8 cellular contexts compared by ENCODE assay signal in genomic region chr2:121648206-121648605, GRCh38. TPM values are rescaled to one million over a fixed set of nuclear protein-coding genes. Genes with fewer than 3 reads are reported as not detected.
DNase-seq lines count a peak whose midpoint lies in the region; ATAC-seq and TF ChIP-seq lines count a peak whose summit lies in the region.

No MANE protein-coding gene starts in this region.

- H3K36me3 ChIP-seq in heart left ventricle (peaks cover 0 to 8% (median 0%) of the 10 kb centered on the region in 9 donors), Peyer's patch (no peaks in the 10 kb centered on the region), esophagus (ENCODE audit: control insufficient read depth in 2 of 2, insufficient read depth in 2 of 2, low read length in 1 of 2) (no peaks in the 10 kb centered on the region), parathyroid adenoma (ENCODE audit: control insufficient read depth, insufficient read depth, low read length) (no peaks in the 10 kb centered on the region)

- H3K27me3 ChIP-seq in heart left ventricle (no peaks in the 10 kb centered on the region), Peyer's patch (no peaks in the 10 kb centered on the region), esophagus (ENCODE audit: control insufficient read depth in 1 of 2, insufficient read depth in 2 of 2, low read length in 2 of 2) (no peaks in the 10 kb centered on the region), parathyroid adenoma (ENCODE audit: control insufficient read depth, insufficient read depth, low read length) (no peaks in the 10 kb centered on the region)

- peak overlapping the region; percentile 72 for H2AFZ ChIP-seq in parathyroid adenoma

- H3K27ac ChIP-seq in heart left ventricle, result peak overlapping the region; percentile 92 to 100 (median 96)
- H3K27ac ChIP-seq in Peyer's patch, result peak overlapping the region; percentile 85 to 97 (median 92)
- H3K27ac ChIP-seq in esophagus (ENCODE audit: low read depth in 2 of 2, low read length in 1 of 2), result peak overlapping the region; percentile 95 to 97
- H3K27ac ChIP-seq in parathyroid adenoma, result peak overlapping the region; percentile 89

- peak overlapping the region; percentile 94 for H3K4me2 ChIP-seq in parathyroid adenoma (ENCODE audit: low read length)

- no peak for TF ChIP-seq POLR2A in heart left ventricle (IDR thresholded peaks at IDR 0.05)
- TF ChIP-seq POLR2A in Peyer's patch (IDR thresholded peaks at IDR 0.05), result no peak

- H3K9ac ChIP-seq in parathyroid adenoma, result no peak overlapping the region

- TF ChIP-seq CTCF in heart left ventricle (IDR thresholded peaks at IDR 0.05) (no peak), Peyer's patch (IDR thresholded peaks at IDR 0.05) (no peak), parathyroid adenoma (IDR thresholded peaks at IDR 0.05) (no peak)

- H3K4me3 ChIP-seq in heart left ventricle (peak overlapping the region; percentile 70 to 98 (median 86)), Peyer's patch (peak overlapping the region; percentile 66 to 88 (median 78)), esophagus (ENCODE audit: low read depth in 1 of 2, low read length in 2 of 2) (peak overlapping the region; percentile 81 to 87), parathyroid adenoma (ENCODE audit: low read depth, low read length) (peak overlapping the region; percentile 95)

- intact Hi-C loops in heart left ventricle (cut with DNase I), result loop anchor here (2.0 to 5.0 kb wide), 7 partner anchors 36 to 117 kb away; partner anchors contain the start of gene RNU4ATAC (in 8 of the 10)
- intact Hi-C loops in Right ventricle myocardium superior (cut with DNase I), result loop anchor here (5.0 kb wide), 2 partner anchors 51 to 116 kb away; partner anchors contain the start of gene RNU4ATAC

- peaks cover under 1 to 71% (median 60%) of the 10 kb centered on the region in 12 donors for H3K4me1 ChIP-seq in heart left ventricle
- H3K4me1 ChIP-seq in Peyer's patch, result peaks cover 0 to 28% (median 1%) of the 10 kb centered on the region in 4 donors
- H3K4me1 ChIP-seq in esophagus (ENCODE audit: control insufficient read depth in 2 of 2, insufficient read depth in 2 of 2, low read length in 1 of 2), result no peaks in the 10 kb centered on the region
- no peaks in the 10 kb centered on the region for H3K4me1 ChIP-seq in parathyroid adenoma

- H3K9me3 ChIP-seq in heart left ventricle (no peaks in the 10 kb centered on the region), Peyer's patch (no peaks in the 10 kb centered on the region), esophagus (ENCODE audit: control insufficient read depth in 2 of 2, insufficient read depth in 1 of 2, low read depth in 1 of 2, low read length in 1 of 2) (no peaks in the 10 kb centered on the region), parathyroid adenoma (ENCODE audit: control insufficient read depth, low read length) (no peaks in the 10 kb centered on the region)

- 1 to 3% (median 2%) methylated on average over 9 of the region's 9 CpGs for WGBS in heart left ventricle, 4 donors
- 3 to 5% methylated on average over 9 of the region's 9 CpGs for WGBS in esophagus, 2 donors

- ATAC-seq in heart left ventricle, result no peak
- no peak for ATAC-seq in Right ventricle myocardium superior (ENCODE audit: poor library complexity)
- ATAC-seq in activated CD4-positive, CD25-positive, alpha-beta regulatory T cell treated with anti-CD3 and anti-CD28 coated beads, Interleukin-2, amount 50 U/mL, for 24 hours, result no peak

- no peak for DNase-seq in heart left ventricle
- no peak for DNase-seq in Right ventricle myocardium superior
- DNase-seq in Peyer's patch, result no peak
- DNase-seq in NCI-H345 (lab: John Stamatoyannopoulos, UW), result no peak
- no peak for DNase-seq in hypothalamus (lab: John Stamatoyannopoulos, UW)

- H3K79me2 ChIP-seq in parathyroid adenoma, result peaks cover 23% of the 10 kb centered on the region

RNA-seq across cellular contexts. Expression of gene CLASP1, which starts 1.1 kb away (rescaled TPM):
- total RNA-seq in heart left ventricle (10 to 100 TPM; 53.2 to 84.5 (median 73.0) TPM), Right ventricle myocardium superior (58.3 TPM), Peyer's patch (100 to 1,000 TPM in 1 of 4 donors, 10 to 100 TPM in 3; 30.5 to 130 (median 73.7) TPM)
- polyA plus RNA-seq in heart left ventricle (10 to 100 TPM; 16.0 to 22.7 TPM), esophagus (1 to 10 TPM; 9.1 to 9.8 TPM)
